ENCODE assay signal across 20 cellular contexts in genomic region chr6:14022673-14023072, GRCh38.
DNase-seq lines count a peak whose midpoint lies in the region; ATAC-seq, FAIRE-seq and TF ChIP-seq lines count a peak whose summit lies in the region.
"Had no signal": no experiment of that assay in that cellular context is flagged by ENCODE, and none has a peak within 500 bp of the region (broad histone marks: within the 10 kb centered on the region; RNA-seq: fewer than 3 reads in every experiment).

No MANE protein-coding gene starts in this region.

- H2BK15ac ChIP-seq in mesenchymal stem cell (ENCODE audit: low read depth, poor library complexity, severe bottlenecking): no peak overlapping the region

- H3K79me2 ChIP-seq in K562 (ENCODE audit: control insufficient read depth, insufficient read depth, low read length): no peaks in the 10 kb centered on the region

- no peak overlapping the region for H3K4ac ChIP-seq in mesenchymal stem cell (ENCODE audit: low read depth in 1 of 2, low read length in 2 of 2)

- intact Hi-C loops in K562 (cut with micrococcal nuclease): no loop called here

- TF ChIP-seq POLR2A in K562 (conservative IDR thresholded peaks at IDR 0.05): no peak

- H4K8ac ChIP-seq in mesenchymal stem cell (ENCODE audit: low read length): no peak overlapping the region

- no peak for TF ChIP-seq CTCF in HEK293 (tag by site-specific recombination; IDR thresholded peaks at IDR 0.05)
- TF ChIP-seq CTCF in K562 (IDR thresholded peaks at IDR 0.05 in 2 of 3, conservative IDR thresholded peaks at IDR 0.05 in 1 of 3; ENCODE audit: insufficient read depth in 2 of 3, low read depth in 1 of 3, low read length in 3 of 3): no peak
- no peak for TF ChIP-seq CTCF in RWPE1 (conservative IDR thresholded peaks at IDR 0.05; ENCODE audit: low read depth)

- H3K23ac ChIP-seq in mesenchymal stem cell (ENCODE audit: low read length in 2 of 2): no peak overlapping the region

- H2AFZ ChIP-seq in K562 (ENCODE audit: low read depth, low read length) (no peak overlapping the region), mesenchymal stem cell (ENCODE audit: low read depth, low read length) (no peak overlapping the region)

- no peak overlapping the region for H4K91ac ChIP-seq in mesenchymal stem cell (ENCODE audit: low read length)

- FAIRE-seq in K562 (lab: Jason Lieb, UNC): no peak
- FAIRE-seq: A549, D721Med, G401.6, GM12891, GM19239 had no signal

- in situ Hi-C loops in K562 (cut with MboI): no loop called here

- H2BK5ac ChIP-seq in mesenchymal stem cell (ENCODE audit: low read depth, low read length, poor library complexity, severe bottlenecking): no peak overlapping the region

- CTCF ChIA-PET in HEK293 (lab: Yijun Ruan, JAX): interaction anchor here (0.5 to 1.9 kb wide), 6 partner anchors 18 to 227 kb away, joined by 3 to 7 read pairs (median 3); no protein-coding TSS in a partner anchor
- CTCF ChIA-PET in K562 (lab: Yijun Ruan, JAX; ENCODE audit: low intra/inter-chr PET ratio): interaction anchor here (0.6 kb wide), 1 partner anchor 21 kb away, joined by 3 read pairs; no protein-coding TSS in a partner anchor
- CTCF ChIA-PET in RWPE1 (lab: Yijun Ruan, JAX): interaction anchor here (0.6 kb wide), 1 partner anchor 684 kb away, joined by 3 read pairs; no protein-coding TSS in a partner anchor

- no TSS peak for BruUV-seq in K562 (replicated peaks; lab: Mats Ljungman, UMichigan)

- H3K4me1 ChIP-seq in HEK293 (ENCODE audit: control insufficient read depth, insufficient read depth, low read length) (no peaks in the 10 kb centered on the region), K562 (replicated peaks in 1 of 2; ENCODE audit: control insufficient read depth in 2 of 2, insufficient read depth in 2 of 2, low read length in 2 of 2) (peaks cover 0 to 5% of the 10 kb centered on the region in 2 experiments; a peak in 1 of 5 replicates), mesenchymal stem cell (ENCODE audit: control insufficient read depth, insufficient read depth, low read depth, low read length) (peaks cover 15% of the 10 kb centered on the region)
- H3K4me1 ChIP-seq: A549, Caco-2 had no signal

- ATAC-seq in K562: no peak
- ATAC-seq: A549; CD8-positive, alpha-beta T cell had no signal

- H3K4me2 ChIP-seq in K562 (ENCODE audit: insufficient read depth, low read length): no peak overlapping the region
- H3K4me2 ChIP-seq in mesenchymal stem cell (ENCODE audit: low read length, poor library complexity, severe bottlenecking): no peak overlapping the region
- H3K4me2 ChIP-seq: A549 had no signal

- no peaks in the 10 kb centered on the region for H3K9me1 ChIP-seq in K562 (ENCODE audit: control insufficient read depth, insufficient read depth, low read length)

- POLR2A ChIA-PET in HEK293 (lab: Yijun Ruan, JAX): no interaction called here
- POLR2A ChIA-PET in K562 (lab: Yijun Ruan, JAX): interaction anchor here (0.8 to 1.6 kb wide), 2 partner anchors 11 to 14 kb away, joined by 3 to 5 read pairs; no protein-coding TSS in a partner anchor
- POLR2A ChIA-PET in RWPE1 (lab: Yijun Ruan, JAX; ENCODE audit: low non-redundant PET): interaction anchor here (0.5 kb wide), 1 partner anchor 18 kb away, joined by 4 read pairs; no protein-coding TSS in a partner anchor

- no peak overlapping the region for H3K18ac ChIP-seq in mesenchymal stem cell (ENCODE audit: low read depth in 1 of 2, low read length in 2 of 2)

- no peak overlapping the region for H2BK120ac ChIP-seq in mesenchymal stem cell (ENCODE audit: low read depth, low read length)

- H3K4me3 ChIP-seq in HEK293 (ENCODE audit: low read depth, low read length): no peak overlapping the region
- H3K4me3 ChIP-seq in K562: no peak overlapping the region
- no peak overlapping the region for H3K4me3 ChIP-seq in mesenchymal stem cell (ENCODE audit: insufficient read depth in 1 of 2, low read depth in 1 of 2, low read length in 2 of 2)
- H3K4me3 ChIP-seq: A549; BLaER1 treated with 17β-estradiol and CSF1 and Interleukin-3, amounts not matched to agents 10 nM and 100 nM had no signal

- DNase-seq in K562 (ENCODE audit: extremely low read depth in 1 of 4, low spot score in 3 of 4) (no peak), mesenchymal stem cell (no peak), kidney glomerular epithelial cell (lab: John Stamatoyannopoulos, UW) (no peak), RWPE1 (ENCODE audit: low spot score) (no peak)
- DNase-seq: AML-193; Caco-2; Calu3; CD4-positive, alpha-beta T cell; CD8-positive, alpha-beta T cell; DMS79 treated with DMSO at 0.1 percent for 48 hours; GF-D8 had no signal

- H2BK12ac ChIP-seq in mesenchymal stem cell (ENCODE audit: low read length in 2 of 2): no peak overlapping the region

- TF ChIP-seq EP300 in K562 (IDR thresholded peaks at IDR 0.05; ENCODE audit: low read length): no peak

- TF ChIP-seq RAD21 in K562 (CRISPR knock-in tag; conservative IDR thresholded peaks at IDR 0.05 in 1 of 2, IDR thresholded peaks at IDR 0.05 in 1 of 2): no peak

- H4K20me1 ChIP-seq in K562 (replicated peaks; ENCODE audit: control insufficient read depth, insufficient read depth, low read length): no peaks in the 10 kb centered on the region
- H4K20me1 ChIP-seq: BLaER1 treated with 17β-estradiol and CSF1 and Interleukin-3, amounts not matched to agents 10 nM and 100 nM had no signal

- H3K14ac ChIP-seq in mesenchymal stem cell (ENCODE audit: low read length in 2 of 2): no peak overlapping the region

- H3K9me3 ChIP-seq in HEK293 (ENCODE audit: control insufficient read depth, insufficient read depth, low read depth, low read length) (no peaks in the 10 kb centered on the region), K562 (replicated peaks; ENCODE audit: control insufficient read depth, insufficient read depth, low read depth, low read length) (no peaks in the 10 kb centered on the region), mesenchymal stem cell (ENCODE audit: control insufficient read depth, low read length) (no peaks in the 10 kb centered on the region)
- H3K9me3 ChIP-seq: A549 had no signal

- H3K27me3 ChIP-seq in K562 (ENCODE audit: control insufficient read depth in 2 of 2, insufficient read depth in 2 of 2, low read length in 2 of 2): no peaks in the 10 kb centered on the region
- H3K27me3 ChIP-seq in mesenchymal stem cell (ENCODE audit: control insufficient read depth in 1 of 2, insufficient read depth in 1 of 2, low read length in 2 of 2): no peaks in the 10 kb centered on the region
- H3K27me3 ChIP-seq: BLaER1 treated with 17β-estradiol and CSF1 and Interleukin-3, amounts not matched to agents 10 nM and 100 nM had no signal

- H3K9ac ChIP-seq in K562 (ENCODE audit: insufficient read depth in 1 of 2, low read depth in 2 of 2, low read length in 2 of 2) (no peak overlapping the region), mesenchymal stem cell (ENCODE audit: low read length) (no peak overlapping the region)
- H3K9ac ChIP-seq: BLaER1 treated with 17β-estradiol and CSF1 and Interleukin-3, amounts not matched to agents 10 nM and 100 nM had no signal

- H3K27ac ChIP-seq in HEK293 (ENCODE audit: extremely low read depth, low read depth, low read length) (no peak overlapping the region), K562 (ENCODE audit: extremely low read depth, low read depth, low read length) (no peak overlapping the region), mesenchymal stem cell (ENCODE audit: low read length, poor library complexity, severe bottlenecking) (no peak overlapping the region), RWPE1 (no peak overlapping the region)
- H3K27ac ChIP-seq: 22Rv1; A549; BLaER1 treated with 17β-estradiol and CSF1 and Interleukin-3, amounts not matched to agents 10 nM and 100 nM; C4-2B had no signal

- 38% methylated on average over 5 of the region's 5 CpGs for WGBS in K562 (ENCODE audit: insufficient coverage, low coverage, missing lambda C conversion rate)
- 95% methylated on average over 4 of the region's 5 CpGs for WGBS in mesenchymal stem cell

- H3K36me3 ChIP-seq in HEK293 (ENCODE audit: control insufficient read depth in 2 of 2, insufficient read depth in 1 of 2, low read length in 2 of 2): no peaks in the 10 kb centered on the region
- no peaks in the 10 kb centered on the region for H3K36me3 ChIP-seq in K562 (ENCODE audit: control insufficient read depth, insufficient read depth, low read length)
- no peaks in the 10 kb centered on the region for H3K36me3 ChIP-seq in mesenchymal stem cell (ENCODE audit: control insufficient read depth in 1 of 2, insufficient read depth in 2 of 2, low read depth in 1 of 2, low read length in 2 of 2)

- peak overlapping the region; percentile 46 for H2AK5ac ChIP-seq in mesenchymal stem cell (ENCODE audit: low read length, severe bottlenecking)

- H3K79me1 ChIP-seq in mesenchymal stem cell (replicated peaks; ENCODE audit: low read length, poor library complexity, severe bottlenecking): no peaks in the 10 kb centered on the region

TF ChIP-seq in HEK293, 187 proteins besides CTCF, POLR2A, EP300 and RAD21:
- 0 out of 2 replicates have a peak, but pooled peaks have one; percentile 16 for TF ChIP-seq ZNF768 (tag by site-specific recombination; IDR thresholded peaks at IDR 0.05)
- TF ChIP-seq SCRT1 (tag by site-specific recombination; IDR thresholded peaks at IDR 0.05; ENCODE audit: borderline replicate concordance): no peak
TF ChIP-seq in HEK293: peak in this region for 1.

TF ChIP-seq in K562, 482 proteins besides CTCF, POLR2A, EP300 and RAD21:
- TF ChIP-seq RBM25 (IDR thresholded peaks at IDR 0.05; ENCODE audit: low read depth, low read length, severe bottlenecking) (peak; percentile 63), KDM1A (IDR thresholded peaks at IDR 0.05) (peak in 1 of 2 experiments; percentile 28; a peak in 1 of 4 replicates), BCOR (IDR thresholded peaks at IDR 0.05) (peak; percentile 73), ZNF239 (CRISPR knock-in tag; IDR thresholded peaks at IDR 0.05) (no peak)
